27 cellular contexts compared by ENCODE assay signal in the genomic region with DNA sequence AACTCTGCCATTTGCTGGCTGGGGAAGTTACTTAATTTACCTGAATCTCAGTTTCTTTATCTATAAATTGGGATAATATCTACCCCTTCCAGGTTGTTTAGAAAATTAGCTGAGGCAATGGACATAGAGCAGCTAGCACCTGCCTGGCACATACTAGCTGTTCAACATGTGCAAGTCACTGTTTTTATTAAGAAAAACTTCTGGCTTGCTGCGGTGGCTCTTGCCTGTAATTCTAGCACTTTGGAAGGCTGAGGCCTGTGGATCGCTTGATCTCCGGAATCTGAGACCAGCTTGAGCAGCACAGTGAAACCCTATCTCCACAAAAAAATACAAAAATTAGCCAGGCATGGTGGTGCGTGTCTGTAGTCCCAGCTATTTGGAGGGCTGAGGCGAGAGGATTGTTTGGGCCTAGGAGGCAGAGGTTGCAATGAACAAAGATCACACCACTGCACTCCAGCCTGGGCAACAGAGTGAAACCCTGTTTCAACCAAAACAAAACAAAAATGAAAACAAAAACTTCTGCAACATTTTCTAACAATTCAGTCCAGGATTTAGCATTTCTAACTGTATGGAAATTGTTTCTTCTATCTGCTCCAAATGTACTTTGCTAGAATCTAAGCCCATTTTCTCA. TPM values are rescaled to one million over a fixed set of nuclear protein-coding genes. Genes with fewer than 3 reads are reported as not detected.
DNase-seq lines count a peak whose midpoint lies in the region; ATAC-seq and TF ChIP-seq lines count a peak whose summit lies in the region.
"Had no signal": no experiment of that assay in that cellular context is flagged by ENCODE, and none has a peak within 500 bp of the region (broad histone marks: within the 10 kb centered on the region; RNA-seq: fewer than 3 reads in every experiment).

No MANE protein-coding gene starts in this region.

- peak; percentile 45; the same call in 2 of the 3 replicates for ATAC-seq in GM23338
- ATAC-seq: A549, Panc1 had no signal

- in situ Hi-C loops in GM13976 (cut with MboI; ENCODE audit: low sequenced_read_pairs, unreplicated experiment): no loop called here

- TF ChIP-seq CTCF in GM23338 (conservative IDR thresholded peaks at IDR 0.05; ENCODE audit: low read depth in 2 of 2) (no peak), osteoblast (IDR thresholded peaks at IDR 0.05; ENCODE audit: extremely low read depth, low read depth, low read length) (no peak), GM13976 (IDR thresholded peaks at IDR 0.05; ENCODE audit: borderline replicate concordance, control extremely low read depth, extremely low read depth, insufficient read depth, missing control alignments) (no peak), spleen (IDR thresholded peaks at IDR 0.05 in 8 of 11, conservative IDR thresholded peaks at IDR 0.05 in 3 of 11) (no peak), chondrocyte (IDR thresholded peaks at IDR 0.05) (no peak)

- H3K4me3 ChIP-seq in GM23338: no peak overlapping the region
- H3K4me3 ChIP-seq in osteoblast (ENCODE audit: insufficient read depth, low read length): no peak overlapping the region
- H3K4me3 ChIP-seq in spleen: no peak overlapping the region
- H3K4me3 ChIP-seq: A549, SK-N-MC had no signal

- H3K79me2 ChIP-seq in GM23338 (replicated peaks; ENCODE audit: insufficient read depth) (no peaks in the 10 kb centered on the region), osteoblast (ENCODE audit: insufficient read depth, low read length) (no peaks in the 10 kb centered on the region)

- H3K36me3 ChIP-seq in GM23338 (ENCODE audit: insufficient read depth) (no peaks in the 10 kb centered on the region), osteoblast (ENCODE audit: insufficient read depth, low read length) (no peaks in the 10 kb centered on the region), spleen (no peaks in the 10 kb centered on the region)

- no peak for TF ChIP-seq POLR2A in spleen (IDR thresholded peaks at IDR 0.05)

- H4K20me1 ChIP-seq in GM23338 (replicated peaks; ENCODE audit: insufficient read depth) (no peaks in the 10 kb centered on the region), osteoblast (ENCODE audit: insufficient read depth, low read length) (no peaks in the 10 kb centered on the region)

- no peaks in the 10 kb centered on the region for H3K27me3 ChIP-seq in GM23338 (ENCODE audit: insufficient read depth)
- H3K27me3 ChIP-seq in osteoblast (ENCODE audit: insufficient read depth, low read length): no peaks in the 10 kb centered on the region
- H3K27me3 ChIP-seq in spleen (replicated peaks in 1 of 7): no peaks in the 10 kb centered on the region

- H3K9me2 ChIP-seq in GM23338 (ENCODE audit: insufficient read depth): no peaks in the 10 kb centered on the region

- H3K4me3 Mint-ChIP-seq in GM23338 (no peak overlapping the region), chondrocyte (ENCODE audit: unreplicated experiment) (no peak overlapping the region)
- H3K4me3 Mint-ChIP-seq: CD4-positive, alpha-beta memory T cell had no signal

- no peaks in the 10 kb centered on the region for H3K36me3 Mint-ChIP-seq in GM23338 (ENCODE audit: low read depth)
- no peaks in the 10 kb centered on the region for H3K36me3 Mint-ChIP-seq in chondrocyte (ENCODE audit: low read depth)

- no peak overlapping the region for H3K27ac ChIP-seq in GM23338 (ENCODE audit: low read depth)
- H3K27ac ChIP-seq in osteoblast (ENCODE audit: low read depth, low read length): no peak overlapping the region
- no peak overlapping the region for H3K27ac ChIP-seq in spleen
- H3K27ac ChIP-seq: A549, SK-N-MC had no signal

- H3K4me2 ChIP-seq in GM23338 (0 out of 2 replicates have a peak overlapping the region, but pooled peaks have one; percentile 1), osteoblast (ENCODE audit: insufficient read depth, low read length) (no peak overlapping the region)
- H3K4me2 ChIP-seq: A549 had no signal

- H2AFZ ChIP-seq in GM23338: no peak overlapping the region
- no peak overlapping the region for H2AFZ ChIP-seq in osteoblast (ENCODE audit: low read length)

- 93 to 99% (median 96%) methylated on average over 5 of the region's 5 CpGs for WGBS in spleen, 5 donors

- DNase-seq in GM23338 (ENCODE audit: low spot score): peak; percentile 3
- peak; percentile 35 for DNase-seq in NCI-H2171 (lab: John Stamatoyannopoulos, UW)
- peak; percentile 91 for DNase-seq in left kidney (ENCODE audit: low read depth, low spot score)
- DNase-seq in osteoblast (ENCODE audit: insufficient read length, low spot score, missing footprints): peak; percentile 26
- no peak for DNase-seq in GM13976 (ENCODE audit: low spot score)
- no peak for DNase-seq in spleen
- DNase-seq in chondrocyte (ENCODE audit: low spot score): no peak
- DNase-seq: C1 segment of cervical spinal cord; CD4-positive, alpha-beta memory T cell; COR-L47; DMS79 treated with DMSO at 0.1 percent for 48 hours; GF-D8; Karpas-422; NCI-H1092; NCI-H1417 treated with DMSO at 0.1 percent for 48 hours; NCI-H187; NCI-H2081 treated with DMSO at 0.1 percent for 48 hours; NCI-H2227 treated with DMSO at 0.1 percent for 48 hours; NCI-H510A; NCI-H69; SHP77 treated with DMSO at 0.1 percent for 48 hours had no signal

- H3K4me1 ChIP-seq in GM23338 (ENCODE audit: insufficient read depth) (peaks cover 12% of the 10 kb centered on the region; the same call in 1 of the 2 replicates), osteoblast (ENCODE audit: insufficient read depth, low read length) (no peaks in the 10 kb centered on the region), spleen (no peaks in the 10 kb centered on the region)
- H3K4me1 ChIP-seq: A549 had no signal

- H3K9me3 Mint-ChIP-seq in GM23338 (no peaks in the 10 kb centered on the region), chondrocyte (ENCODE audit: low read depth) (no peaks in the 10 kb centered on the region)

- H3K27ac Mint-ChIP-seq in GM23338 (no peak overlapping the region), chondrocyte (ENCODE audit: unreplicated experiment) (no peak overlapping the region)
- H3K27ac Mint-ChIP-seq: CD4-positive, alpha-beta memory T cell had no signal

- H3K27me3 Mint-ChIP-seq in GM23338 (ENCODE audit: insufficient read depth, low read depth, poor library complexity): no peaks in the 10 kb centered on the region
- H3K27me3 Mint-ChIP-seq in chondrocyte (ENCODE audit: low read depth): peaks cover 2% of the 10 kb centered on the region
- H3K27me3 Mint-ChIP-seq: CD4-positive, alpha-beta memory T cell had no signal

- H3K4me1 Mint-ChIP-seq in GM23338 (peaks cover 13% of the 10 kb centered on the region), chondrocyte (ENCODE audit: low read depth) (no peaks in the 10 kb centered on the region)
- H3K4me1 Mint-ChIP-seq: CD4-positive, alpha-beta memory T cell had no signal

- intact Hi-C loops in spleen (cut with DNase I; ENCODE audit: low total_unique reads): no loop called here

- H3K9me3 ChIP-seq in osteoblast (ENCODE audit: low read depth, low read length) (no peaks in the 10 kb centered on the region), spleen (no peaks in the 10 kb centered on the region)
- H3K9me3 ChIP-seq: A549 had no signal

- H3F3A ChIP-seq in GM23338 (replicated peaks; ENCODE audit: low read depth): no peaks in the 10 kb centered on the region

TF ChIP-seq in GM23338, 12 proteins besides CTCF, POLR2A, EP300 and RAD21:
- TF ChIP-seq EZH2phosphoT487 (IDR thresholded peaks at IDR 0.05; ENCODE audit: unreplicated experiment): no peak
- TF ChIP-seq JUNB (IDR thresholded peaks at IDR 0.05; ENCODE audit: unreplicated experiment): no peak
- TF ChIP-seq ZNF114 (CRISPR knock-in tag; IDR thresholded peaks at IDR 0.05): no peak
- TF ChIP-seq, protein P1, sequence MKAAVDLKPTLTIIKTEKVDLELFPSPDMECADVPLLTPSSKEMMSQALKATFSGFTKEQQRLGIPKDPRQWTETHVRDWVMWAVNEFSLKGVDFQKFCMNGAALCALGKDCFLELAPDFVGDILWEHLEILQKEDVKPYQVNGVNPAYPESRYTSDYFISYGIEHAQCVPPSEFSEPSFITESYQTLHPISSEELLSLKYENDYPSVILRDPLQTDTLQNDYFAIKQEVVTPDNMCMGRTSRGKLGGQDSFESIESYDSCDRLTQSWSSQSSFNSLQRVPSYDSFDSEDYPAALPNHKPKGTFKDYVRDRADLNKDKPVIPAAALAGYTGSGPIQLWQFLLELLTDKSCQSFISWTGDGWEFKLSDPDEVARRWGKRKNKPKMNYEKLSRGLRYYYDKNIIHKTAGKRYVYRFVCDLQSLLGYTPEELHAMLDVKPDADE (IDR thresholded peaks at IDR 0.05): no peak
- TF ChIP-seq STAT1 (IDR thresholded peaks at IDR 0.05; ENCODE audit: unreplicated experiment): no peak
- TF ChIP-seq, protein P2, sequence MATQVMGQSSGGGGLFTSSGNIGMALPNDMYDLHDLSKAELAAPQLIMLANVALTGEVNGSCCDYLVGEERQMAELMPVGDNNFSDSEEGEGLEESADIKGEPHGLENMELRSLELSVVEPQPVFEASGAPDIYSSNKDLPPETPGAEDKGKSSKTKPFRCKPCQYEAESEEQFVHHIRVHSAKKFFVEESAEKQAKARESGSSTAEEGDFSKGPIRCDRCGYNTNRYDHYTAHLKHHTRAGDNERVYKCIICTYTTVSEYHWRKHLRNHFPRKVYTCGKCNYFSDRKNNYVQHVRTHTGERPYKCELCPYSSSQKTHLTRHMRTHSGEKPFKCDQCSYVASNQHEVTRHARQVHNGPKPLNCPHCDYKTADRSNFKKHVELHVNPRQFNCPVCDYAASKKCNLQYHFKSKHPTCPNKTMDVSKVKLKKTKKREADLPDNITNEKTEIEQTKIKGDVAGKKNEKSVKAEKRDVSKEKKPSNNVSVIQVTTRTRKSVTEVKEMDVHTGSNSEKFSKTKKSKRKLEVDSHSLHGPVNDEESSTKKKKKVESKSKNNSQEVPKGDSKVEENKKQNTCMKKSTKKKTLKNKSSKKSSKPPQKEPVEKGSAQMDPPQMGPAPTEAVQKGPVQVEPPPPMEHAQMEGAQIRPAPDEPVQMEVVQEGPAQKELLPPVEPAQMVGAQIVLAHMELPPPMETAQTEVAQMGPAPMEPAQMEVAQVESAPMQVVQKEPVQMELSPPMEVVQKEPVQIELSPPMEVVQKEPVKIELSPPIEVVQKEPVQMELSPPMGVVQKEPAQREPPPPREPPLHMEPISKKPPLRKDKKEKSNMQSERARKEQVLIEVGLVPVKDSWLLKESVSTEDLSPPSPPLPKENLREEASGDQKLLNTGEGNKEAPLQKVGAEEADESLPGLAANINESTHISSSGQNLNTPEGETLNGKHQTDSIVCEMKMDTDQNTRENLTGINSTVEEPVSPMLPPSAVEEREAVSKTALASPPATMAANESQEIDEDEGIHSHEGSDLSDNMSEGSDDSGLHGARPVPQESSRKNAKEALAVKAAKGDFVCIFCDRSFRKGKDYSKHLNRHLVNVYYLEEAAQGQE (IDR thresholded peaks at IDR 0.05; ENCODE audit: unreplicated experiment): no peak
- TF ChIP-seq EZH2 (IDR thresholded peaks at IDR 0.05; ENCODE audit: low read depth, unreplicated experiment): no peak
- no peak for TF ChIP-seq NANOG (IDR thresholded peaks at IDR 0.05; ENCODE audit: borderline replicate concordance)

RNA-seq across cellular contexts. Expression of a gene that starts 27.7 kb away (rescaled TPM):
- total RNA-seq in GM23338 (2014; rRNA removed; shearing (Covaris generic)): not detected in 2 replicates
- not detected in 2 replicates for polyA plus RNA-seq in GM23338 (2016; fragmentation: Nextera tagmentation; extraction: Ambion mirVana)
- total RNA-seq in osteoblast: not detected in 2 replicates
- total RNA-seq in spleen: not detected
- not detected for polyA plus RNA-seq in spleen
- total RNA-seq in chondrocyte: not detected in 3 replicates
- total RNA-seq: CD4-positive, alpha-beta memory T cell; H4; HT-29; OCI-LY7 had no signal
- polyA plus RNA-seq: A549; CD4-positive, alpha-beta memory T cell had no signal

Comparison
In these comparisons a context has a peak if more than half of its experiments do, and no peak if none do; other contexts are left out.
1. DNase-seq: peak in GM23338 (single experiment), NCI-H2171 (single experiment), left kidney (single experiment) and osteoblast (single experiment); none in GM13976 (single experiment), spleen (single experiment) and chondrocyte (single experiment).